ENCODE assay signal across 16 cellular contexts in the genomic region with DNA sequence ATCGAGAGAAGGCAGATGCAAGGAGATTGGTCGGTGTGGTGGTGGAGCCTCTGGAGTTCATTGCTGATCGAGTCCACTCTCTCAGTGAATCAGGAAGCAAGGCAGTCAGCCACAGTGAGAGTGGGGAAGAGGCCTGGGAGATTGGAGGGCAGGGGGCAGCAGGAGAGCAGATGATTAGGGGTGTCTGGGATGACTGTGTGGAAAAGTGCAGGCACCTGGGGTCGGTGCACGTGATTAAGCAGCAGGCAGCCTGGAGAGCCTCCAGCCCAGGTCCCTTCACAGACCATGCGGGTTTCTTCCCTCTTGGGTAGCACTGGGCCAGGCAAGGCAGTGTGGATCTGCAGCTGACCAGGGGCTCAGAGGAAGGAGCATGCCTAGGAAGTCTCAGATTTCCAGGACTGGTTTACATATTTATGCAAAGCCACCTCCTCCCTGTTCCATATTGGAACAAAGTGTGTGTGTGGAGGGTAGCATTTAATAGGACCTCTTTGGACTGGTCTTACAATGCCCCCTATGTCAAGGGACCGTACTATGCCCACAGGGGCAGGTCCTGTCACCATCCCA. TPM values are rescaled to one million over a fixed set of nuclear protein-coding genes. Genes with fewer than 3 reads are reported as not detected.
A peak's percentile ranks its signal among the peaks of the same experiment; 100 is the strongest.
DNase-seq lines count a peak whose midpoint lies in the region; ATAC-seq and TF ChIP-seq lines count a peak whose summit lies in the region.
"Had no signal": no experiment of that assay in that cellular context is flagged by ENCODE, and none has a peak within 500 bp of the region (broad histone marks: within the 10 kb centered on the region; RNA-seq: fewer than 3 reads in every experiment).

No MANE protein-coding gene starts in this region.

- no peaks in the 10 kb centered on the region for H3K79me1 ChIP-seq in IMR-90 (ENCODE audit: low read depth in 1 of 2, low read length in 2 of 2)

- H3K9ac ChIP-seq in IMR-90 (ENCODE audit: low read depth, low read length): no peak overlapping the region
- H3K9ac ChIP-seq in NT2/D1 (ENCODE audit: insufficient read length, low read depth): peak overlapping the region; percentile 42

- no peaks in the 10 kb centered on the region; the same call in 1 of the 2 replicates for H3K27me3 ChIP-seq in IMR-90 (ENCODE audit: control insufficient read depth, insufficient read depth, low read length)
- H3K27me3 ChIP-seq in NT2/D1 (ENCODE audit: insufficient read depth, insufficient read length): no peaks in the 10 kb centered on the region
- H3K27me3 ChIP-seq in osteoblast (ENCODE audit: insufficient read depth, low read length): peaks cover 3% of the 10 kb centered on the region

- TF ChIP-seq POLR2A in IMR-90 (IDR thresholded peaks at IDR 0.05; ENCODE audit: low read depth, low read length): no peak

- H4K5ac ChIP-seq in IMR-90 (ENCODE audit: low read depth, low read length): no peak overlapping the region

- no peak for TF ChIP-seq RAD21 in IMR-90 (IDR thresholded peaks at IDR 0.05; ENCODE audit: low read length)

- in situ Hi-C loops in IMR-90 (cut with MboI; ENCODE audit: low sequenced_read_pairs): loop anchor here (25.0 kb wide), 1 partner anchor 252 kb away; no protein-coding TSS in a partner anchor

- H3K18ac ChIP-seq in IMR-90 (ENCODE audit: low read depth, low read length): no peak overlapping the region

- no peak overlapping the region for H2AK9ac ChIP-seq in IMR-90 (replicated peaks; ENCODE audit: low read depth, low read length, poor library complexity)

- no peaks in the 10 kb centered on the region for H3K9me3 Mint-ChIP-seq in endothelial cell (ENCODE audit: unreplicated experiment)
- no peaks in the 10 kb centered on the region for H3K9me3 Mint-ChIP-seq in stimulated activated naive B cell treated with anti-CD40 and anti-IgM and Interleukin-4, amounts not matched to agents 10 μg/mL and 1 μg/mL and 100 μg/mL, for 72 hours

- no peaks in the 10 kb centered on the region for H3K9me1 ChIP-seq in IMR-90 (ENCODE audit: insufficient read depth, low read length)

- no peak overlapping the region for H2AK5ac ChIP-seq in IMR-90 (ENCODE audit: low read depth, low read length)

- no peak overlapping the region for H2BK5ac ChIP-seq in IMR-90 (ENCODE audit: low read depth, low read length, poor library complexity, severe bottlenecking)

- POLR2A ChIA-PET in IMR-90 (lab: Charles Lee; ENCODE audit: unreplicated experiment): no interaction called here

- ATAC-seq in IMR-90 (ENCODE audit: low read depth) (peak; percentile 74), HG03469 (IDR thresholded peaks at IDR 0.05; ENCODE audit: unreplicated experiment) (no peak)
- ATAC-seq in stimulated activated naive B cell treated with anti-CD40 and anti-IgM and Interleukin-4, amounts not matched to agents 10 μg/mL and 1 μg/mL and 100 μg/mL, for 72 hours (replicated peaks): no peak
- ATAC-seq: Panc1 had no signal

- H4K91ac ChIP-seq in IMR-90 (ENCODE audit: insufficient read depth, low read depth, low read length): no peak overlapping the region

- H3K4ac ChIP-seq in IMR-90 (ENCODE audit: low read depth, low read length): no peak overlapping the region

- H4K8ac ChIP-seq in IMR-90 (ENCODE audit: low read depth in 2 of 2, low read length in 2 of 2): no peak overlapping the region

- 20% methylated on average over 3 of the region's 7 CpGs; no CpG with 5 or more reads in 1 of the 2 experiments for WGBS in IMR-90 (ENCODE audit: extremely low coverage in 2 of 2, insufficient read length in 1 of 2), 2 experiments

- DNase-seq in IMR-90 (no peak), NT2/D1 (ENCODE audit: low read depth, low spot score) (no peak), endothelial cell (ENCODE audit: low spot score) (no peak), osteoblast (ENCODE audit: insufficient read length, low spot score, missing footprints) (peak; percentile 31), NCI-H1092 treated with DMSO at 0.1 percent for 48 hours (lab: John Stamatoyannopoulos, UW) (no peak)
- DNase-seq in stimulated activated naive B cell treated with anti-CD40 and anti-IgM and Interleukin-4, amounts not matched to agents 10 μg/mL and 1 μg/mL and 100 μg/mL, for 72 hours: no peak
- DNase-seq: DMS153, EL, Kasumi-1, NCI-H1436, NCI-H2081 treated with DMSO at 0.1 percent for 48 hours, NCI-H2227 treated with DMSO at 0.1 percent for 48 hours, NCI-H524 treated with DMSO at 0.1 percent for 48 hours, SHP77 had no signal

- no peaks in the 10 kb centered on the region for H3K36me3 Mint-ChIP-seq in endothelial cell (ENCODE audit: low read depth, unreplicated experiment)
- H3K36me3 Mint-ChIP-seq in stimulated activated naive B cell treated with anti-CD40 and anti-IgM and Interleukin-4, amounts not matched to agents 10 μg/mL and 1 μg/mL and 100 μg/mL, for 72 hours: no peaks in the 10 kb centered on the region

- no peak overlapping the region for H3K56ac ChIP-seq in IMR-90 (ENCODE audit: extremely low read depth, insufficient read depth, low read length)

- H2BK120ac ChIP-seq in IMR-90 (ENCODE audit: low read depth, low read length): no peak overlapping the region

- H3K36me3 ChIP-seq in IMR-90 (ENCODE audit: control insufficient read depth, insufficient read depth, low read length) (no peaks in the 10 kb centered on the region), NT2/D1 (ENCODE audit: insufficient read depth, insufficient read length, low read length) (no peaks in the 10 kb centered on the region), osteoblast (ENCODE audit: insufficient read depth, low read length) (no peaks in the 10 kb centered on the region)

- peaks cover 6% of the 10 kb centered on the region for H3K27me3 Mint-ChIP-seq in endothelial cell (ENCODE audit: unreplicated experiment)
- H3K27me3 Mint-ChIP-seq in stimulated activated naive B cell treated with anti-CD40 and anti-IgM and Interleukin-4, amounts not matched to agents 10 μg/mL and 1 μg/mL and 100 μg/mL, for 72 hours: peaks cover 8 to 12% of the 10 kb centered on the region in 2 donors

- intact Hi-C loops in IMR-90 (cut with micrococcal nuclease): no loop called here

- TF ChIP-seq CTCF in IMR-90 (conservative IDR thresholded peaks at IDR 0.05; ENCODE audit: low read depth, low read length) (no peak), endothelial cell (IDR thresholded peaks at IDR 0.05; ENCODE audit: unreplicated experiment) (no peak), osteoblast (IDR thresholded peaks at IDR 0.05; ENCODE audit: extremely low read depth, low read depth, low read length) (no peak)

- H3K9me3 ChIP-seq in IMR-90 (ENCODE audit: control insufficient read depth, insufficient read depth, low read length): no peaks in the 10 kb centered on the region
- H3K9me3 ChIP-seq in NT2/D1 (ENCODE audit: insufficient read depth, low read length): no peaks in the 10 kb centered on the region
- H3K9me3 ChIP-seq in osteoblast (ENCODE audit: low read depth, low read length): no peaks in the 10 kb centered on the region

- no peak overlapping the region for H3K4me3 Mint-ChIP-seq in endothelial cell (ENCODE audit: unreplicated experiment)
- H3K4me3 Mint-ChIP-seq in stimulated activated naive B cell treated with anti-CD40 and anti-IgM and Interleukin-4, amounts not matched to agents 10 μg/mL and 1 μg/mL and 100 μg/mL, for 72 hours: no peak overlapping the region

- no TSS peak for BruUV-seq in IMR-90 (replicated peaks; lab: Mats Ljungman, UMichigan)

- no peak overlapping the region for H3K23ac ChIP-seq in IMR-90 (ENCODE audit: low read depth, low read length)

- dilution Hi-C loops in IMR-90 (cut with HindIII; ENCODE audit: low sequenced_read_pairs, unreplicated experiment): no loop called here

- H3K27ac Mint-ChIP-seq in endothelial cell (ENCODE audit: unreplicated experiment): peak overlapping the region; percentile 21
- no peak overlapping the region for H3K27ac Mint-ChIP-seq in stimulated activated naive B cell treated with anti-CD40 and anti-IgM and Interleukin-4, amounts not matched to agents 10 μg/mL and 1 μg/mL and 100 μg/mL, for 72 hours

- H3K4me1 ChIP-seq in IMR-90 (ENCODE audit: control insufficient read depth, insufficient read depth, low read length) (peaks cover 6% of the 10 kb centered on the region; the same call in 1 of the 2 replicates), NT2/D1 (ENCODE audit: insufficient read depth, insufficient read length) (peaks cover 7% of the 10 kb centered on the region), osteoblast (ENCODE audit: insufficient read depth, low read length) (peaks cover under 1% of the 10 kb centered on the region)

- no peak overlapping the region for H2BK20ac ChIP-seq in IMR-90 (ENCODE audit: low read depth, low read length)

- H3K14ac ChIP-seq in IMR-90 (replicated peaks; ENCODE audit: low read depth, low read length): no peak overlapping the region

- H2BK15ac ChIP-seq in IMR-90 (ENCODE audit: low read depth, low read length): no peak overlapping the region

- H3K4me2 ChIP-seq in IMR-90 (ENCODE audit: low read depth, low read length) (no peak overlapping the region), osteoblast (ENCODE audit: insufficient read depth, low read length) (no peak overlapping the region)

- peak overlapping the region; percentile 47 for H2AFZ ChIP-seq in IMR-90 (replicated peaks; ENCODE audit: low read length, poor library complexity)
- H2AFZ ChIP-seq in osteoblast (ENCODE audit: low read length): no peak overlapping the region

- peaks cover 55% of the 10 kb centered on the region for H3K4me1 Mint-ChIP-seq in endothelial cell (ENCODE audit: unreplicated experiment)
- H3K4me1 Mint-ChIP-seq in stimulated activated naive B cell treated with anti-CD40 and anti-IgM and Interleukin-4, amounts not matched to agents 10 μg/mL and 1 μg/mL and 100 μg/mL, for 72 hours: peaks cover 25 to 31% of the 10 kb centered on the region in 2 donors

- H3K79me2 ChIP-seq in osteoblast (ENCODE audit: insufficient read depth, low read length): no peaks in the 10 kb centered on the region

- H3K27ac ChIP-seq in IMR-90 (ENCODE audit: insufficient read depth, low read length) (no peak overlapping the region), osteoblast (ENCODE audit: low read depth, low read length) (no peak overlapping the region)

- CTCF ChIA-PET in IMR-90 (lab: Yijun Ruan, JAX): no interaction called here

- H4K20me1 ChIP-seq in IMR-90 (ENCODE audit: insufficient read depth, low read length): no peaks in the 10 kb centered on the region
- no peaks in the 10 kb centered on the region for H4K20me1 ChIP-seq in osteoblast (ENCODE audit: insufficient read depth, low read length)

- H3K4me3 ChIP-seq in IMR-90 (ENCODE audit: insufficient read depth, low read depth, low read length) (no peak overlapping the region), NT2/D1 (ENCODE audit: insufficient read length, low read depth) (no peak overlapping the region), osteoblast (ENCODE audit: insufficient read depth, low read length) (no peak overlapping the region)

RNA-seq across cellular contexts. Expression of gene GDPD5, which starts 13.8 kb away (rescaled TPM):
- 1.7 and 2.0 TPM in 2 replicates for total RNA-seq in IMR-90 (2012; rRNA removed)
- polyA plus RNA-seq in IMR-90 (2012; rRNA removed): 7.9 and 8.2 TPM in 2 replicates
- 4.1 and 7.5 TPM in 2 replicates for polyA plus RNA-seq in IMR-90 (2012; cell fraction: cytosol; rRNA removed)
- 25.1 and 54.1 TPM in 2 replicates for polyA plus RNA-seq in IMR-90 (2012; cell fraction: nucleus; rRNA removed; ENCODE audit: low replicate concordance)
- total RNA-seq in endothelial cell (ENCODE audit: unreplicated experiment): 674 TPM
- 13.4 and 14.1 TPM in 2 replicates for total RNA-seq in osteoblast

RNA-seq across cellular contexts. Expression of gene SERPINH1, which starts 22.5 kb away (rescaled TPM):
- total RNA-seq in IMR-90 (2012; rRNA removed) (772 and 841 TPM in 2 replicates), endothelial cell (ENCODE audit: unreplicated experiment) (449 TPM), osteoblast (1,145 and 1,318 TPM in 2 replicates)
- 1,857 and 1,944 TPM in 2 replicates for polyA plus RNA-seq in IMR-90 (2012; rRNA removed)
- 823 and 2,639 TPM in 2 replicates for polyA plus RNA-seq in IMR-90 (2012; cell fraction: cytosol; rRNA removed)
- 597 and 1,651 TPM in 2 replicates for polyA plus RNA-seq in IMR-90 (2012; cell fraction: nucleus; rRNA removed; ENCODE audit: low replicate concordance)

Comparison
In these comparisons a context has a peak if more than half of its experiments do, and no peak if none do; other contexts are left out.
1. RNA of gene GDPD5, which starts 13.8 kb away (total RNA-seq): 674 TPM in endothelial cell (single experiment); 13.4 to 14.1 TPM in osteoblast and 1.7 to 2.0 TPM in IMR-90; every median in the first group is over 10 times any median in the second.